8 cellular contexts compared by ENCODE assay signal in the genomic region with DNA sequence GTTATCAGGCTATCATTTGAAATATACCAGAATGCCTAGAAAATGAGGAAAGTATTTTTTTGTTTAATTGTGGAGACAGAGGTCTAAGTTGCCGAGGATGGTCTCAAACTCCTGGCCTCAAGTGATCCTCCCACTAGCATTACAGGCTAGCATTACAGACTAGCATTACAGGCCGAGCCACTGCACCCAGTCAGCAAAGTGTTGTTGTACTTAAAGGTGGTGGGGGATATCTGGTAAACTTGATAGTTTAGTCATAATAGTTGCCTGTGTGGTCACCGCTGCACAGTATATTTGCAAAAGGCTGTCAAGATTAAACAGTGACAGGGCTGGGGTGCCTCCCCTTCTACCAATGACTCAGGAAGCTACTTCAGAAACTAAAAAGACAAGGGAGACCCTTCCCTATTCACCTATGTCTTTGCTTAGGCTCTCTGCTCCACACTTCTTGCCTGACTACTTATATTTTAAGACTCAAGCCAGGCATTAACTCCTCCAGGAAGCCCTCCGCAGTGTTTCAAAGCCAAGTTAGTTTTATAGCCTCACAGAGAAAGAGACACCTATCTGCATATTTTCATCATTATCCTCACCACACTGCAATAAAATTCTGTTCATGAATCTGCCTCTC. TPM values are rescaled to one million over a fixed set of nuclear protein-coding genes. Genes with fewer than 3 reads are reported as not detected.
A peak's percentile ranks its signal among the peaks of the same experiment; 100 is the strongest.
DNase-seq lines count a peak whose midpoint lies in the region; ATAC-seq and TF ChIP-seq lines count a peak whose summit lies in the region.
"Had no signal": no experiment of that assay in that cellular context is flagged by ENCODE, and none has a peak within 500 bp of the region (broad histone marks: within the 10 kb centered on the region; RNA-seq: fewer than 3 reads in every experiment).

No MANE protein-coding gene starts in this region.

- WGBS in H9 (ENCODE audit: extremely low coverage, insufficient read length, low lambda C conversion rate), result no CpG with 5 or more reads among the region's 4 CpGs
- WGBS in heart left ventricle, 4 donors, result 82 to 89% (median 83%) methylated on average over 4 of the region's 4 CpGs

- no peak overlapping the region for H4K91ac ChIP-seq in H9 (ENCODE audit: insufficient read length, low read depth, low read length)

- H3K36me3 ChIP-seq in heart left ventricle, result no peaks in the 10 kb centered on the region

- peak overlapping the region in 2 of 3 experiments; percentile 35 to 79; a peak in 3 of 7 replicates for H3K27ac Mint-ChIP-seq in H9
- H3K27ac Mint-ChIP-seq in neural crest cell (ENCODE audit: unreplicated experiment), result no peak overlapping the region

- TF ChIP-seq POLR2A in NB4 (IDR thresholded peaks at IDR 0.05; ENCODE audit: extremely low read depth, insufficient read length), result no peak
- no peak for TF ChIP-seq POLR2A in heart left ventricle (IDR thresholded peaks at IDR 0.05)

- H3K4me3 Mint-ChIP-seq in H9 (no peak overlapping the region), neural crest cell (peak overlapping the region; percentile 58)

- H2BK120ac ChIP-seq in H9 (ENCODE audit: low read depth, low read length, poor library complexity, severe bottlenecking), result no peak overlapping the region

- H3K56ac ChIP-seq in H9 (ENCODE audit: insufficient read length, low read depth, low read length), result no peak overlapping the region

- H2AFZ ChIP-seq in H9 (ENCODE audit: low read length), result no peak overlapping the region

- no peak overlapping the region for H4K5ac ChIP-seq in H9 (ENCODE audit: insufficient read length, low read depth, low read length)

- H3K23me2 ChIP-seq in H9 (ENCODE audit: insufficient read length, low read depth, low read length, poor library complexity, severe bottlenecking), result no peaks in the 10 kb centered on the region

- H3K4me1 ChIP-seq in H9 (ENCODE audit: insufficient read depth, low read length) (no peaks in the 10 kb centered on the region), heart left ventricle (peaks cover 0 to 19% (median 5%) of the 10 kb centered on the region in 12 donors)

- H3K4me1 Mint-ChIP-seq in H9 (peaks cover 0 to 11% of the 10 kb centered on the region in 2 experiments; a peak in 3 of 4 replicates), neural crest cell (peaks cover 10% of the 10 kb centered on the region)

- H2BK12ac ChIP-seq in H9 (ENCODE audit: insufficient read length, low read depth, low read length), result no peak overlapping the region

- no peak overlapping the region for H3K23ac ChIP-seq in H9 (ENCODE audit: insufficient read length, low read depth, low read length)

- no peaks in the 10 kb centered on the region for H3K27me3 Mint-ChIP-seq in H9 (ENCODE audit: low read depth)
- no peaks in the 10 kb centered on the region for H3K27me3 Mint-ChIP-seq in neural crest cell (ENCODE audit: low read depth)

- H3K14ac ChIP-seq in H9 (ENCODE audit: insufficient read depth, low read length), result no peak overlapping the region

- no peak overlapping the region for H2BK15ac ChIP-seq in H9 (ENCODE audit: low read depth, low read length)

- peaks cover 18% of the 10 kb centered on the region for H3K79me2 ChIP-seq in H9 (ENCODE audit: insufficient read depth, low read length)

- DNase-seq in H9 (no peak), NB4 (ENCODE audit: low read depth) (peak; percentile 42), neural crest cell (ENCODE audit: low read depth, low spot score) (no peak), NCI-H2171 treated with DMSO at 0.1 percent for 48 hours (lab: John Stamatoyannopoulos, UW) (no peak), heart left ventricle (no peak)
- DNase-seq in effector CD8-positive, alpha-beta T cell (lab: John Stamatoyannopoulos, UW), result no peak

- no peak overlapping the region for H2BK5ac ChIP-seq in H9 (ENCODE audit: insufficient read length, low read length)

- no peak overlapping the region for H3K4me2 ChIP-seq in H9 (ENCODE audit: insufficient read depth, insufficient read length, low read length)

- peak; percentile 49 for ATAC-seq in GM18867 (IDR thresholded peaks at IDR 0.05; ENCODE audit: unreplicated experiment)
- ATAC-seq in heart left ventricle, result no peak

- H3K9me3 Mint-ChIP-seq in H9 (no peaks in the 10 kb centered on the region; a peak in 3 of 5 replicates), neural crest cell (peaks cover 2% of the 10 kb centered on the region)

- H3K4me3 ChIP-seq in NB4 (ENCODE audit: low read depth, low read length), result no peak overlapping the region
- no peak overlapping the region for H3K4me3 ChIP-seq in heart left ventricle
- H3K4me3 ChIP-seq: SK-N-MC had no signal

- no peak overlapping the region for H2AK5ac ChIP-seq in H9 (ENCODE audit: insufficient read length, low read length)

- no peak overlapping the region for H3T11ph ChIP-seq in H9 (ENCODE audit: low read length)

- no peak overlapping the region for H3K9ac ChIP-seq in H9 (ENCODE audit: extremely low read depth, insufficient read length, low read length)

- H4K8ac ChIP-seq in H9 (replicated peaks; ENCODE audit: insufficient read length, low read depth, low read length), result no peak overlapping the region

- peaks cover 5 to 10% (median 10%) of the 10 kb centered on the region in 3 experiments; a peak in 6 of 7 replicates for H3K36me3 Mint-ChIP-seq in H9 (ENCODE audit: insufficient read depth in 1 of 3, low read depth in 3 of 3)
- H3K36me3 Mint-ChIP-seq in neural crest cell (ENCODE audit: low read depth), result no peaks in the 10 kb centered on the region

- no peak overlapping the region for H3K18ac ChIP-seq in H9 (ENCODE audit: insufficient read length, low read depth, low read length)

- H3K27ac ChIP-seq in H9 (ENCODE audit: insufficient read length, low read depth, low read length) (no peak overlapping the region), heart left ventricle (no peak overlapping the region)
- H3K27ac ChIP-seq: SK-N-MC had no signal

- intact Hi-C loops in heart left ventricle (cut with DNase I), result loop anchor here in 4 of 10 donors (10.0 kb wide), 2 partner anchors 230 to 550 kb away; a partner anchor contains a TSS

- H3K4ac ChIP-seq in H9 (ENCODE audit: low read depth, low read length), result no peak overlapping the region

- TF ChIP-seq CTCF in H9 (conservative IDR thresholded peaks at IDR 0.05), result no peak
- no peak for TF ChIP-seq CTCF in NB4 (IDR thresholded peaks at IDR 0.05; ENCODE audit: low read depth, low read length)
- no peak for TF ChIP-seq CTCF in neural crest cell (conservative IDR thresholded peaks at IDR 0.05)
- no peak for TF ChIP-seq CTCF in heart left ventricle (IDR thresholded peaks at IDR 0.05)

- no peaks in the 10 kb centered on the region for H3K79me1 ChIP-seq in H9 (ENCODE audit: insufficient read depth, low read depth, low read length, poor library complexity, severe bottlenecking)

- no peak overlapping the region for H2BK20ac ChIP-seq in H9 (ENCODE audit: low read depth, low read length, poor library complexity, severe bottlenecking)

- no peaks in the 10 kb centered on the region for H4K20me1 ChIP-seq in H9 (ENCODE audit: control insufficient read depth, insufficient read depth, insufficient read length)

- H3K9me3 ChIP-seq in H9 (ENCODE audit: control insufficient read depth, low read depth, low read length) (no peaks in the 10 kb centered on the region), heart left ventricle (no peaks in the 10 kb centered on the region)

- H3K27me3 ChIP-seq in H9 (ENCODE audit: insufficient read depth, low read length), result no peaks in the 10 kb centered on the region
- H3K27me3 ChIP-seq in heart left ventricle, result no peaks in the 10 kb centered on the region

RNA-seq across cellular contexts. Expression of a gene that starts 3.1 kb away (rescaled TPM):
- total RNA-seq in H9 (2021), result 75.7 and 75.9 TPM in 2 replicates
- total RNA-seq in neural crest cell, result 67.4 and 71.9 TPM in 2 replicates
- 10 to 100 TPM; 15.2 to 54.7 (median 40.7) TPM for total RNA-seq in heart left ventricle
- 10 to 100 TPM; 21.8 to 42.0 TPM for polyA plus RNA-seq in heart left ventricle
